In genomic region chr2:67646714-67647333, GRCh38 we compare ENCODE assay signal across 1 cellular context.
TF ChIP-seq lines count a peak whose summit lies in the region.

No MANE protein-coding gene starts in this region.

TF ChIP-seq in HEK293, 187 proteins besides CTCF, POLR2A, EP300 and RAD21 (continued from another document):
- no peak for TF ChIP-seq ZNF513 (tag by site-specific recombination; IDR thresholded peaks at IDR 0.05)
- TF ChIP-seq ZNF133 (tag by site-specific recombination; IDR thresholded peaks at IDR 0.05): no peak
- no peak for TF ChIP-seq ZNF561 (tag by site-specific recombination; IDR thresholded peaks at IDR 0.05; ENCODE audit: borderline replicate concordance)
- TF ChIP-seq ZNF26 (tag by site-specific recombination; IDR thresholded peaks at IDR 0.05): no peak
- TF ChIP-seq ZFP41 (tag by site-specific recombination; IDR thresholded peaks at IDR 0.05; ENCODE audit: borderline replicate concordance): no peak
- no peak for TF ChIP-seq ZNF146 (tag by site-specific recombination; IDR thresholded peaks at IDR 0.05)
- TF ChIP-seq ZBTB44 (tag by site-specific recombination; IDR thresholded peaks at IDR 0.05): no peak
